14 cellular contexts compared by ENCODE assay signal in the genomic region with DNA sequence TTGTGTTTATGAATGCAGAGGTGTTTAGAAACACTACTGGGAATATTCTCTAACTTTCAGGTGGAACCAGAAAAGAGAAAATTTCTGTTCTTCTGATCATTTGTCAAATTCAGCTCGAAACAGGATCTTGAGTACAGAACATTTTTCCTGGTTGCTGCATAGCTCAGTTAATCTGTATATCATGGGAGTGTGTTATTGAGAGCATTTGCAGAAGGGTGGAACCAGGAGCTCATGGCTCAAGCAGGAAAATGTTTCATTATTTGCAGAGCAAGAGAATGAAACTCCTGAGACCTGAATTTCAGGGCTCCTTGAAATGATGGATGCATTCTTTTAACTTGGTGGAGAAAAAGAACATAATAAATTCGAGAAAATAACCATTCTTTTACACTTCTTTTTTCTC.
DNase-seq lines count a peak whose midpoint lies in the region; ATAC-seq and TF ChIP-seq lines count a peak whose summit lies in the region.
"Had no signal": no experiment of that assay in that cellular context is flagged by ENCODE, and none has a peak within 500 bp of the region (broad histone marks: within the 10 kb centered on the region; RNA-seq: fewer than 3 reads in every experiment).

No MANE protein-coding gene starts in this region.

- intact Hi-C loops in Panc1 (cut with micrococcal nuclease; ENCODE audit: unreplicated experiment) (no loop called here), colonic mucosa (cut with DNase I) (no loop called here), spleen (cut with DNase I; ENCODE audit: low total_unique reads) (no loop called here), thyroid gland (cut with DNase I) (no loop called here)

- no peak overlapping the region for H3K9ac ChIP-seq in colonic mucosa (ENCODE audit: low read depth in 2 of 2, low read length in 2 of 2)

- H3K4me1 Mint-ChIP-seq in nephron progenitor cell (peaks cover 78% of the 10 kb centered on the region), type B pancreatic cell (ENCODE audit: unreplicated experiment) (peaks cover 59% of the 10 kb centered on the region)

- H3K27me3 ChIP-seq in Panc1 (ENCODE audit: control insufficient read depth, insufficient read depth, low read length), result no peaks in the 10 kb centered on the region
- no peaks in the 10 kb centered on the region for H3K27me3 ChIP-seq in colonic mucosa
- H3K27me3 ChIP-seq in spleen (replicated peaks in 1 of 7), result no peaks in the 10 kb centered on the region
- H3K27me3 ChIP-seq in thyroid gland, result no peaks in the 10 kb centered on the region

- DNase-seq in Panc1 (ENCODE audit: low read depth, low spot score), result no peak
- no peak for DNase-seq in colonic mucosa
- no peak for DNase-seq in nephron progenitor cell
- DNase-seq in type B pancreatic cell (ENCODE audit: extremely low spot score, unreplicated experiment), result no peak
- DNase-seq in spleen, result no peak
- DNase-seq in DMS114 treated with DMSO at 0.1 percent for 48 hours (lab: John Stamatoyannopoulos, UW; ENCODE audit: unreplicated experiment), result no peak
- DNase-seq in thyroid gland, result no peak
- DNase-seq: AML-193, Calu3, DMS79, NCI-H1436 treated with DMSO at 0.1 percent for 48 hours, NCI-H510A treated with DMSO at 0.1 percent for 48 hours had no signal

- BruUV-seq in Panc1 (replicated peaks; lab: Mats Ljungman, UMichigan), result no TSS peak

- POLR2A ChIA-PET in Panc1 (lab: Charles Lee), result no interaction called here

- no peaks in the 10 kb centered on the region for H3K9me3 Mint-ChIP-seq in nephron progenitor cell
- H3K9me3 Mint-ChIP-seq in type B pancreatic cell, result peaks cover 4% of the 10 kb centered on the region

- 79 to 94% (median 90%) methylated on average over 2 of the region's 2 CpGs for WGBS in spleen, 5 donors
- WGBS in thyroid gland, 2 donors, result 73 to 78% methylated on average over 2 of the region's 2 CpGs

- H3K4me3 ChIP-seq in Panc1 (ENCODE audit: low read depth in 2 of 2, low read length in 2 of 2), result no peak overlapping the region
- no peak overlapping the region for H3K4me3 ChIP-seq in colonic mucosa
- H3K4me3 ChIP-seq in spleen, result no peak overlapping the region
- no peak overlapping the region for H3K4me3 ChIP-seq in thyroid gland (replicated peaks in 1 of 3)
- H3K4me3 ChIP-seq: GM12878, HAP-1 had no signal

- H3K27ac ChIP-seq in Panc1 (ENCODE audit: low read length), result 0 out of 2 replicates have a peak overlapping the region, but pooled peaks have one; percentile 12
- peak overlapping the region; percentile 25 for H3K27ac ChIP-seq in colonic mucosa
- no peak overlapping the region for H3K27ac ChIP-seq in spleen
- H3K27ac ChIP-seq in thyroid gland, result peak overlapping the region in 1 of 3 donors; percentile 20

- H3K4me1 ChIP-seq in Panc1 (ENCODE audit: control insufficient read depth, insufficient read depth, low read length) (peaks cover 3% of the 10 kb centered on the region), colonic mucosa (no peaks in the 10 kb centered on the region), spleen (peaks cover 0 to 6% (median 0%) of the 10 kb centered on the region in 6 donors), thyroid gland (peaks cover 12 to 30% of the 10 kb centered on the region in 2 donors)
- H3K4me1 ChIP-seq: HAP-1 had no signal

- H3K9me3 ChIP-seq in Panc1 (ENCODE audit: control insufficient read depth, insufficient read depth, low read depth, low read length) (no peaks in the 10 kb centered on the region), colonic mucosa (no peaks in the 10 kb centered on the region), spleen (no peaks in the 10 kb centered on the region), thyroid gland (no peaks in the 10 kb centered on the region)
- H3K9me3 ChIP-seq: HAP-1 had no signal

- H3K36me3 ChIP-seq in Panc1 (ENCODE audit: control insufficient read depth, insufficient read depth, low read length) (no peaks in the 10 kb centered on the region), colonic mucosa (no peaks in the 10 kb centered on the region), spleen (peaks cover 0 to 17% (median 0%) of the 10 kb centered on the region in 6 donors), thyroid gland (no peaks in the 10 kb centered on the region)
- H3K36me3 ChIP-seq: HAP-1 had no signal

- no peak for ATAC-seq in Panc1
- ATAC-seq: GM12878 had no signal

- TF ChIP-seq POLR2A in spleen (IDR thresholded peaks at IDR 0.05), result no peak
- no peak for TF ChIP-seq POLR2A in thyroid gland (IDR thresholded peaks at IDR 0.05)

- in situ Hi-C loops in Panc1 (cut with HindIII; ENCODE audit: low pct_unique_long_range_greater_than_20kb, low sequenced_read_pairs), result no loop called here

- CTCF ChIA-PET in Panc1 (lab: Charles Lee), result no interaction called here

- H3K36me3 Mint-ChIP-seq in nephron progenitor cell (ENCODE audit: low read depth) (peaks cover 23% of the 10 kb centered on the region), type B pancreatic cell (peaks cover 31% of the 10 kb centered on the region)

- H3K27me3 Mint-ChIP-seq in nephron progenitor cell (ENCODE audit: low read depth, poor library complexity) (no peaks in the 10 kb centered on the region), type B pancreatic cell (no peaks in the 10 kb centered on the region)

- TF ChIP-seq CTCF in Panc1 (IDR thresholded peaks at IDR 0.05), result no peak
- no peak for TF ChIP-seq CTCF in colonic mucosa (IDR thresholded peaks at IDR 0.05)
- no peak for TF ChIP-seq CTCF in nephron progenitor cell (IDR thresholded peaks at IDR 0.05)
- no peak for TF ChIP-seq CTCF in type B pancreatic cell (conservative IDR thresholded peaks at IDR 0.05)
- TF ChIP-seq CTCF in spleen (IDR thresholded peaks at IDR 0.05 in 8 of 11, conservative IDR thresholded peaks at IDR 0.05 in 3 of 11), result no peak
- no peak for TF ChIP-seq CTCF in thyroid gland (IDR thresholded peaks at IDR 0.05)

- no peak overlapping the region for H3K4me3 Mint-ChIP-seq in nephron progenitor cell
- peak overlapping the region; percentile 67 for H3K4me3 Mint-ChIP-seq in type B pancreatic cell

- peak overlapping the region; percentile 22 for H3K27ac Mint-ChIP-seq in nephron progenitor cell
- peak overlapping the region; percentile 80 for H3K27ac Mint-ChIP-seq in type B pancreatic cell

Comparison
In these comparisons a context has a peak if more than half of its experiments do, and no peak if none do; other contexts are left out.
1. H3K27ac ChIP-seq: peak in Panc1 (single experiment) and colonic mucosa (single experiment); none in spleen (0 of 8).